Comparison of ENCODE assay signal across 18 cellular contexts in the genomic region with DNA sequence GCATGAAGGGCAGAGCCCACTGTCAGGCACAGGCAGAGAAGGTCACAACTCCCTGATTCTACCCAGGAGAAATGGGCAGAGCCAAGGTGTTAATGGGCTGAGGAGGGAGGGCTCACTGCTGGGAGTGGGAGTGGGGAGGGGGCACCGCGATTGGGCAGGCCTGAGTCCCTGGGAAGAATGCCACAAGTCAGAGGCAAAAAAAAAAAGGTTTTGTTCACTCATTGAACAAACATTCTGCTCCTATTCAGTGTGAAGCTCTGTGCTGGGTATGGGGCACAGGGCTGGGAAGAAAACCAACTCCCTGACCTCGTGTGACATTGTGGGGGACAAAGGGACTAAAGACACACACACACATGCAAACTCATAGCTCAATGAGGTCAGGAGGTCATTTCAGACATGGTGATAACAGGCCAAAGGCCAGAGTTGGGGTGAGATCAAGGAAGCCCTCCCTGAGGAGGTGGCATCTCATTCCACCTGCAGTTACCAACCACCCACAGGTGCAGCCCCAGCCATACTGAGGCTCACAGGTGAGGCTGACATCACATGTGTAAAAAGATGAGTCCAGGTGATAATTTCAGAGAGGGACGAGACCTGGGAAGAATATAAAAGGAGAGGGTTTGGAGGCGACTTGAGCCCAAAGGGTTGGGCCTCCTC. TPM values are rescaled to one million over a fixed set of nuclear protein-coding genes. Genes with fewer than 3 reads are reported as not detected.
DNase-seq lines count a peak whose midpoint lies in the region; ATAC-seq, FAIRE-seq and TF ChIP-seq lines count a peak whose summit lies in the region.
"Had no signal": no experiment of that assay in that cellular context is flagged by ENCODE, and none has a peak within 500 bp of the region (broad histone marks: within the 10 kb centered on the region; RNA-seq: fewer than 3 reads in every experiment).

No MANE protein-coding gene starts in this region.

- FAIRE-seq in urothelium cell line (lab: Jason Lieb, UNC), result peak; percentile 65
- FAIRE-seq: A204.1, GM12878 had no signal

- CTCF ChIA-PET in activated naive CD4-positive, alpha-beta T cell treated with anti-CD3 and anti-CD28 coated beads, Interleukin-2, amount 10 ng/mL, durations not matched to agents 7 days and 5 days (lab: Charles Lee), result no interaction called here

- H3K36me3 Mint-ChIP-seq in activated naive CD4-positive, alpha-beta T cell treated with anti-CD3 and anti-CD28 coated beads, Interleukin-2, amount 50 U/mL, for 24 hours, result no peaks in the 10 kb centered on the region
- H3K36me3 Mint-ChIP-seq in activated naive CD4-positive, alpha-beta T cell treated with anti-CD3 and anti-CD28 coated beads, Interleukin-2, amount 10 ng/mL, durations not matched to agents 7 days and 5 days, result no peaks in the 10 kb centered on the region
- H3K36me3 Mint-ChIP-seq in endodermal cell (ENCODE audit: low read depth), result no peaks in the 10 kb centered on the region

- WGBS in endodermal cell (ENCODE audit: insufficient coverage in 1 of 2, insufficient read length in 1 of 2), 2 experiments, result 86 to 90% methylated on average over 4 to 5 of the region's 5 CpGs

- no peaks in the 10 kb centered on the region for H3K36me3 ChIP-seq in endodermal cell (ENCODE audit: control insufficient read depth, insufficient read depth, low read length)

- TF ChIP-seq CTCF in endodermal cell (conservative IDR thresholded peaks at IDR 0.05), result no peak

- no peak overlapping the region for H3K4me3 ChIP-seq in endodermal cell (ENCODE audit: low read length)
- H3K4me3 ChIP-seq: GM12878 had no signal

- no peaks in the 10 kb centered on the region for H3K9me3 Mint-ChIP-seq in activated naive CD4-positive, alpha-beta T cell treated with anti-CD3 and anti-CD28 coated beads, Interleukin-2, amount 50 U/mL, for 24 hours
- H3K9me3 Mint-ChIP-seq in activated naive CD4-positive, alpha-beta T cell treated with anti-CD3 and anti-CD28 coated beads, Interleukin-2, amount 10 ng/mL, durations not matched to agents 7 days and 5 days, result no peaks in the 10 kb centered on the region
- H3K9me3 Mint-ChIP-seq in endodermal cell, result no peaks in the 10 kb centered on the region
- H3K9me3 Mint-ChIP-seq: activated B cell treated with CpG ODN at 0.5 μM for 24 hours; activated T-helper 17 cell treated with anti-CD3 and anti-CD28 coated beads, Interleukin-2, amount 50 U/mL, for 72 hours had no signal

- H3K27ac Mint-ChIP-seq in activated naive CD4-positive, alpha-beta T cell treated with anti-CD3 and anti-CD28 coated beads, Interleukin-2, amount 50 U/mL, for 24 hours, result peak overlapping the region; percentile 10
- no peak overlapping the region for H3K27ac Mint-ChIP-seq in activated naive CD4-positive, alpha-beta T cell treated with anti-CD3 and anti-CD28 coated beads, Interleukin-2, amount 10 ng/mL, durations not matched to agents 7 days and 5 days
- H3K27ac Mint-ChIP-seq in endodermal cell, result peak overlapping the region; percentile 84
- H3K27ac Mint-ChIP-seq: activated B cell treated with CpG ODN at 0.5 μM for 24 hours; activated T-helper 17 cell treated with anti-CD3 and anti-CD28 coated beads, Interleukin-2, amount 50 U/mL, for 72 hours had no signal

- no peak for DNase-seq in activated naive CD4-positive, alpha-beta T cell treated with anti-CD3 and anti-CD28 coated beads, Interleukin-2, amount 10 ng/mL, durations not matched to agents 7 days and 5 days
- peak; percentile 89 for DNase-seq in endodermal cell
- DNase-seq in pons (ENCODE audit: low spot score), result peak; percentile 36
- no peak for DNase-seq in urothelium cell line (ENCODE audit: low spot score)
- DNase-seq in activated gamma-delta T cell treated with Interleukin-2 at 50 U/mL for 16 hours, result no peak
- no peak for DNase-seq in OCI-M1 (lab: John Stamatoyannopoulos, UW)
- DNase-seq: activated B cell treated with CpG ODN at 0.5 μM for 24 hours; activated CD8-positive, alpha-beta memory T cell treated with anti-CD3 and anti-CD28 coated beads for 24 hours; H9; kidney glomerular epithelial cell; NCI-H2081; NCI-H526; stimulated activated CD4-positive, alpha-beta T cell treated with anti-CD3 and anti-CD28 coated beads, Interleukin-2, amount 100 ng/mL, for 24 hours had no signal

- no peak for ATAC-seq in GM19324 (IDR thresholded peaks at IDR 0.05; ENCODE audit: low FRiP score, unreplicated experiment)
- ATAC-seq: activated T-helper 17 cell treated with anti-CD3 and anti-CD28 coated beads, Interleukin-2, amount 50 U/mL, for 72 hours; GM12878 had no signal

- peaks cover 36% of the 10 kb centered on the region for H3K4me1 Mint-ChIP-seq in activated naive CD4-positive, alpha-beta T cell treated with anti-CD3 and anti-CD28 coated beads, Interleukin-2, amount 50 U/mL, for 24 hours
- peaks cover 21% of the 10 kb centered on the region for H3K4me1 Mint-ChIP-seq in activated naive CD4-positive, alpha-beta T cell treated with anti-CD3 and anti-CD28 coated beads, Interleukin-2, amount 10 ng/mL, durations not matched to agents 7 days and 5 days
- H3K4me1 Mint-ChIP-seq in endodermal cell, result peaks cover 34% of the 10 kb centered on the region

- no peaks in the 10 kb centered on the region for H3K9me3 ChIP-seq in endodermal cell (ENCODE audit: control insufficient read depth, low read length)

- H3K9ac ChIP-seq in endodermal cell (ENCODE audit: extremely low read depth, low read length, poor library complexity, severe bottlenecking), result no peak overlapping the region

- no peak overlapping the region for H3K27ac ChIP-seq in endodermal cell (ENCODE audit: low read depth, low read length)

- H3K27me3 ChIP-seq in endodermal cell (ENCODE audit: control insufficient read depth, insufficient read depth, low read length, poor library complexity, severe bottlenecking), result no peaks in the 10 kb centered on the region

- peaks cover 16% of the 10 kb centered on the region for H3K4me1 ChIP-seq in endodermal cell (ENCODE audit: control insufficient read depth, insufficient read depth, low read length)

- no peak overlapping the region for H3K4me3 Mint-ChIP-seq in activated naive CD4-positive, alpha-beta T cell treated with anti-CD3 and anti-CD28 coated beads, Interleukin-2, amount 50 U/mL, for 24 hours
- no peak overlapping the region for H3K4me3 Mint-ChIP-seq in activated naive CD4-positive, alpha-beta T cell treated with anti-CD3 and anti-CD28 coated beads, Interleukin-2, amount 10 ng/mL, durations not matched to agents 7 days and 5 days
- H3K4me3 Mint-ChIP-seq in endodermal cell, result no peak overlapping the region
- H3K4me3 Mint-ChIP-seq: activated T-helper 17 cell treated with anti-CD3 and anti-CD28 coated beads, Interleukin-2, amount 50 U/mL, for 72 hours had no signal

- H3K27me3 Mint-ChIP-seq in activated naive CD4-positive, alpha-beta T cell treated with anti-CD3 and anti-CD28 coated beads, Interleukin-2, amount 50 U/mL, for 24 hours, result no peaks in the 10 kb centered on the region
- peaks cover 71% of the 10 kb centered on the region for H3K27me3 Mint-ChIP-seq in activated naive CD4-positive, alpha-beta T cell treated with anti-CD3 and anti-CD28 coated beads, Interleukin-2, amount 10 ng/mL, durations not matched to agents 7 days and 5 days
- no peaks in the 10 kb centered on the region for H3K27me3 Mint-ChIP-seq in endodermal cell (ENCODE audit: insufficient read depth)

RNA-seq across cellular contexts. Expression of a gene that starts 3.2 kb away (rescaled TPM):
- total RNA-seq in endodermal cell, result 10 to 100 TPM; 18.8 to 37.4 TPM
- 56.8 TPM for polyA plus RNA-seq in endodermal cell (2013, experiment 1 of 2)
- 65.5 TPM for polyA plus RNA-seq in endodermal cell (2013, experiment 2 of 2)

Comparison
In these comparisons a context has a peak if more than half of its experiments do, and no peak if none do; other contexts are left out.
1. DNase-seq: peak in endodermal cell (single experiment) and pons (single experiment); none in activated naive CD4-positive, alpha-beta T cell treated with anti-CD3 and anti-CD28 coated beads, Interleukin-2, amount 10 ng/mL, durations not matched to agents 7 days and 5 days (single experiment), urothelium cell line (single experiment), activated gamma-delta T cell treated with Interleukin-2 at 50 U/mL for 16 hours (single experiment) and OCI-M1 (single experiment).